Comparison of ENCODE assay signal across 8 cellular contexts in genomic region chr5:58871648-58872242, GRCh38.
DNase-seq lines count a peak whose midpoint lies in the region; ATAC-seq and TF ChIP-seq lines count a peak whose summit lies in the region.

No MANE protein-coding gene starts in this region.

- no peak overlapping the region for H2BK5ac ChIP-seq in IMR-90 (ENCODE audit: low read depth, low read length, poor library complexity, severe bottlenecking)

- H3K4ac ChIP-seq in IMR-90 (ENCODE audit: low read depth, low read length): no peak overlapping the region

- no peaks in the 10 kb centered on the region for H3K79me1 ChIP-seq in IMR-90 (ENCODE audit: low read depth in 1 of 2, low read length in 2 of 2)

- in situ Hi-C loops in IMR-90 (cut with MboI; ENCODE audit: low sequenced_read_pairs): no loop called here

- ATAC-seq in GM18508 (IDR thresholded peaks at IDR 0.05; ENCODE audit: insufficient read depth, unreplicated experiment) (peak; percentile 50), IMR-90 (ENCODE audit: low read depth) (peak; percentile 57; the same call in 1 of the 2 replicates), HG03280 (IDR thresholded peaks at IDR 0.05; ENCODE audit: unreplicated experiment) (no peak), HG03095 (IDR thresholded peaks at IDR 0.05; ENCODE audit: unreplicated experiment) (no peak)

- intact Hi-C loops in IMR-90 (cut with micrococcal nuclease): no loop called here

- no peak overlapping the region for H2BK120ac ChIP-seq in IMR-90 (ENCODE audit: low read depth, low read length)

- H3K56ac ChIP-seq in IMR-90 (ENCODE audit: extremely low read depth, insufficient read depth, low read length): no peak overlapping the region

- CTCF ChIA-PET in IMR-90 (lab: Yijun Ruan, JAX): interaction anchor here (1.0 kb wide), 1 partner anchor 20 kb away, joined by 4 read pairs; no protein-coding TSS in a partner anchor

- H3K27me3 ChIP-seq in IMR-90 (ENCODE audit: control insufficient read depth, insufficient read depth, low read length): peaks cover 2% of the 10 kb centered on the region; the same call in 1 of the 2 replicates

- no peaks in the 10 kb centered on the region for H3K36me3 ChIP-seq in IMR-90 (ENCODE audit: control insufficient read depth, insufficient read depth, low read length)

- no CpG with 5 or more reads among the region's 3 CpGs for WGBS in IMR-90 (ENCODE audit: extremely low coverage in 2 of 2, insufficient read length in 1 of 2), 2 experiments

- no peak overlapping the region for H3K4me2 ChIP-seq in IMR-90 (ENCODE audit: low read depth, low read length)

- no peak overlapping the region for H2AFZ ChIP-seq in IMR-90 (replicated peaks; ENCODE audit: low read length, poor library complexity)

- H3K18ac ChIP-seq in IMR-90 (ENCODE audit: low read depth, low read length): no peak overlapping the region

- H2AK5ac ChIP-seq in IMR-90 (ENCODE audit: low read depth, low read length): no peak overlapping the region

- no peak overlapping the region for H3K14ac ChIP-seq in IMR-90 (replicated peaks; ENCODE audit: low read depth, low read length)

- peak; percentile 17; the same call in 1 of the 2 replicates for TF ChIP-seq RAD21 in IMR-90 (IDR thresholded peaks at IDR 0.05; ENCODE audit: low read length)

- H3K9me3 ChIP-seq in IMR-90 (ENCODE audit: control insufficient read depth, insufficient read depth, low read length): no peaks in the 10 kb centered on the region

- H3K23ac ChIP-seq in IMR-90 (ENCODE audit: low read depth, low read length): no peak overlapping the region

- POLR2A ChIA-PET in IMR-90 (lab: Charles Lee; ENCODE audit: unreplicated experiment): no interaction called here

- DNase-seq in COLO668 (lab: John Stamatoyannopoulos, UW; ENCODE audit: unreplicated experiment): peak; percentile 8
- DNase-seq in IMR-90: peak; percentile 36
- peak; percentile 18 for DNase-seq in germinal center (ENCODE audit: low spot score)
- DNase-seq in stromal cell of bone marrow (ENCODE audit: low read depth): peak; percentile 22

- TF ChIP-seq CTCF in IMR-90 (conservative IDR thresholded peaks at IDR 0.05; ENCODE audit: low read depth, low read length): peak; percentile 53
- TF ChIP-seq CTCF in VCaP (conservative IDR thresholded peaks at IDR 0.05): peak; percentile 74

- no peak for TF ChIP-seq POLR2A in IMR-90 (IDR thresholded peaks at IDR 0.05; ENCODE audit: low read depth, low read length)

- H2BK15ac ChIP-seq in IMR-90 (ENCODE audit: low read depth, low read length): no peak overlapping the region

- dilution Hi-C loops in IMR-90 (cut with HindIII; ENCODE audit: low sequenced_read_pairs, unreplicated experiment): no loop called here

- H4K5ac ChIP-seq in IMR-90 (ENCODE audit: low read depth, low read length): no peak overlapping the region

- H4K8ac ChIP-seq in IMR-90 (ENCODE audit: low read depth in 2 of 2, low read length in 2 of 2): no peak overlapping the region

- H2BK20ac ChIP-seq in IMR-90 (ENCODE audit: low read depth, low read length): no peak overlapping the region

- H3K9me1 ChIP-seq in IMR-90 (ENCODE audit: insufficient read depth, low read length): no peaks in the 10 kb centered on the region

- H4K91ac ChIP-seq in IMR-90 (ENCODE audit: insufficient read depth, low read depth, low read length): no peak overlapping the region

- BruUV-seq in IMR-90 (replicated peaks; lab: Mats Ljungman, UMichigan): no TSS peak

- H3K4me1 ChIP-seq in IMR-90 (ENCODE audit: control insufficient read depth, insufficient read depth, low read length): no peaks in the 10 kb centered on the region

- H3K9ac ChIP-seq in IMR-90 (ENCODE audit: low read depth, low read length): no peak overlapping the region

- no peak overlapping the region for H3K4me3 ChIP-seq in IMR-90 (ENCODE audit: insufficient read depth, low read depth, low read length)

- no peak overlapping the region for H2AK9ac ChIP-seq in IMR-90 (replicated peaks; ENCODE audit: low read depth, low read length, poor library complexity)

- H4K20me1 ChIP-seq in IMR-90 (ENCODE audit: insufficient read depth, low read length): no peaks in the 10 kb centered on the region

- H3K27ac ChIP-seq in IMR-90 (ENCODE audit: insufficient read depth, low read length) (no peak overlapping the region), VCaP (no peak overlapping the region)

TF ChIP-seq in IMR-90, 13 proteins besides CTCF, POLR2A, EP300 and RAD21:
- TF ChIP-seq SMC3 (IDR thresholded peaks at IDR 0.05; ENCODE audit: low read depth, low read length): peak; percentile 38; the same call in 1 of the 2 replicates
- TF ChIP-seq CEBPB (IDR thresholded peaks at IDR 0.05; ENCODE audit: low read depth, low read length): no peak
- no peak for TF ChIP-seq FOS (IDR thresholded peaks at IDR 0.05; ENCODE audit: low read depth, low read length)
- TF ChIP-seq MAFK (IDR thresholded peaks at IDR 0.05; ENCODE audit: low read depth, low read length): no peak

Comparison
In these comparisons a context has a peak if more than half of its experiments do, and no peak if none do; other contexts are left out.
1. ATAC-seq: peak in GM18508 (single experiment) and IMR-90 (single experiment); none in HG03280 (single experiment) and HG03095 (single experiment).
2. Peak in every context shown above with its lines, with median percentiles within 50 percentile points of each other: DNase-seq.